In the genomic region with DNA sequence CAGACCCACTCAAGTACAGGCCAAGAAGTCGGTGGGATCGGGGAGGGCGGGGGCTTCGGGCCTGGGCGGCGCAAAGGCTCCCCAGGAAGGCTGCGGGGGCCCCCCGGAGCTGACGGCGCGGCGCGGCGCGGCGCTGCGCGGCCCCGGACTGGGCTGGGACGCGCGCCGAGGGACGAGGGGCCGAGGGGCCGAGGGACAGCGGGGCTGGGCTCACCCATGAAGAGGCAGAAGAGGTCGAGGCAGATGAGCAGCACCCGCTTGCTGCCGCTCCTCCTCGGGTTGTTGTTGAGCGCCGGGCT, we compare ENCODE assay signal across 8 cellular contexts. TPM values are rescaled to one million over a fixed set of nuclear protein-coding genes. Genes with fewer than 3 reads are reported as not detected.
DNase-seq lines count a peak whose midpoint lies in the region; ATAC-seq and TF ChIP-seq lines count a peak whose summit lies in the region.

No MANE protein-coding gene starts in this region.

- H3K9me3 Mint-ChIP-seq in Caco-2 (ENCODE audit: unreplicated experiment) = no peaks in the 10 kb centered on the region

- H4K5ac ChIP-seq in IMR-90 (ENCODE audit: low read depth, low read length) = peak overlapping the region; percentile 16; the same call in 1 of the 2 replicates

- H2BK5ac ChIP-seq in IMR-90 (ENCODE audit: low read depth, low read length, poor library complexity, severe bottlenecking) = peak overlapping the region; percentile 55

- H3K36me3 Mint-ChIP-seq in Caco-2 (ENCODE audit: insufficient read depth, unreplicated experiment) = peaks cover 27% of the 10 kb centered on the region

- peak overlapping the region; percentile 12 to 61; a peak in 2 of 4 replicates for H4K8ac ChIP-seq in IMR-90 (ENCODE audit: low read depth in 2 of 2, low read length in 2 of 2)

- H3K4me3 ChIP-seq in Caco-2 (ENCODE audit: low read depth, low read length) (peak overlapping the region; percentile 76), IMR-90 (ENCODE audit: insufficient read depth, low read depth, low read length) (peak overlapping the region; percentile 81), choroid plexus epithelial cell (ENCODE audit: low read depth, low read length) (peak overlapping the region; percentile 78), mesodermal cell (ENCODE audit: extremely low read depth, insufficient read depth, low read length, poor library complexity, severe bottlenecking) (peak overlapping the region; percentile 80), aorta (ENCODE audit: low read length in 2 of 2) (peak overlapping the region; percentile 51 to 89)

- H2AK5ac ChIP-seq in IMR-90 (ENCODE audit: low read depth, low read length) = no peak overlapping the region; the same call in 1 of the 2 replicates

- CTCF ChIA-PET in Caco-2 (lab: Charles Lee) = interaction anchor here (0.5 to 1.2 kb wide), 4 partner anchors 9 to 887 kb away, joined by 3 to 4 read pairs (median 3); no protein-coding TSS in a partner anchor
- CTCF ChIA-PET in IMR-90 (lab: Yijun Ruan, JAX) = interaction anchor here (0.6 to 1.6 kb wide), 3 partner anchors 463 to 1100 kb away, joined by 3 to 5 read pairs (median 4); no protein-coding TSS in a partner anchor

- no peak overlapping the region for H2BK20ac ChIP-seq in IMR-90 (ENCODE audit: low read depth, low read length)

- H3K4ac ChIP-seq in IMR-90 (ENCODE audit: low read depth, low read length) = peak overlapping the region; percentile 73

- H2BK15ac ChIP-seq in IMR-90 (ENCODE audit: low read depth, low read length) = no peak overlapping the region; the same call in 2 of the 3 replicates

- WGBS in IMR-90 (ENCODE audit: extremely low coverage in 2 of 2, insufficient read length in 1 of 2), 2 experiments = 0% methylated on average over 20 of the region's 33 CpGs; no CpG with 5 or more reads in 1 of the 2 experiments
- 0% methylated on average over 7 to 29 of the region's 33 CpGs for WGBS in mesodermal cell (ENCODE audit: insufficient coverage in 2 of 2), 2 experiments
- 0 to 1% methylated on average over 29 to 33 of the region's 33 CpGs for WGBS in aorta, 2 donors

- peaks cover 11% of the 10 kb centered on the region for H3K4me1 Mint-ChIP-seq in Caco-2 (ENCODE audit: low read depth, unreplicated experiment)

- H3K23ac ChIP-seq in IMR-90 (ENCODE audit: low read depth, low read length) = peak overlapping the region; percentile 99; the same call in 1 of the 2 replicates

- H3K4me3 Mint-ChIP-seq in Caco-2 (ENCODE audit: unreplicated experiment) = peak overlapping the region; percentile 94

- intact Hi-C loops in Caco-2 (cut with micrococcal nuclease; ENCODE audit: unreplicated experiment) = loop anchor here (2.0 to 10.0 kb wide), 6 partner anchors 41 to 164 kb away; no protein-coding TSS in a partner anchor
- intact Hi-C loops in IMR-90 (cut with micrococcal nuclease) = loop anchor here (2.0 to 10.0 kb wide), 9 partner anchors 66 to 854 kb away; no protein-coding TSS in a partner anchor
- intact Hi-C loops in aorta (cut with DNase I) = loop anchor here (5.0 to 10.0 kb wide), 6 partner anchors 164 to 1201 kb away; no protein-coding TSS in a partner anchor

- BruUV-seq in Caco-2 (replicated peaks; lab: Mats Ljungman, UMichigan) (no TSS peak), IMR-90 (replicated peaks; lab: Mats Ljungman, UMichigan) (no TSS peak)

- H3K56ac ChIP-seq in IMR-90 (ENCODE audit: extremely low read depth, insufficient read depth, low read length) = peak overlapping the region; percentile 69

- TF ChIP-seq RAD21 in IMR-90 (IDR thresholded peaks at IDR 0.05; ENCODE audit: low read length) = no peak

- H3K14ac ChIP-seq in IMR-90 (replicated peaks; ENCODE audit: low read depth, low read length) = peak overlapping the region; percentile 92

- H3K27ac Mint-ChIP-seq in Caco-2 (ENCODE audit: unreplicated experiment) = peak overlapping the region; percentile 97

- peak overlapping the region; percentile 12; the same call in 1 of the 2 replicates for H4K91ac ChIP-seq in IMR-90 (ENCODE audit: insufficient read depth, low read depth, low read length)

- peaks cover 26% of the 10 kb centered on the region for H3K4me1 ChIP-seq in Caco-2
- peaks cover 5% of the 10 kb centered on the region for H3K4me1 ChIP-seq in IMR-90 (ENCODE audit: control insufficient read depth, insufficient read depth, low read length)
- peaks cover 4% of the 10 kb centered on the region for H3K4me1 ChIP-seq in mesodermal cell (ENCODE audit: control insufficient read depth, insufficient read depth, low read length, poor library complexity, severe bottlenecking)
- peaks cover 0 to 18% of the 10 kb centered on the region in 2 donors for H3K4me1 ChIP-seq in aorta (ENCODE audit: control insufficient read depth in 1 of 2, insufficient read depth in 2 of 2, low read length in 2 of 2)

- TF ChIP-seq CTCF in Caco-2 (IDR thresholded peaks at IDR 0.05; ENCODE audit: insufficient read depth in 1 of 2, low read depth in 1 of 2, low read length in 1 of 2, severe bottlenecking in 1 of 2, unreplicated experiment in 1 of 2) = no peak
- no peak for TF ChIP-seq CTCF in IMR-90 (conservative IDR thresholded peaks at IDR 0.05; ENCODE audit: low read depth, low read length)
- TF ChIP-seq CTCF in choroid plexus epithelial cell (conservative IDR thresholded peaks at IDR 0.05; ENCODE audit: low read depth, low read length) = no peak

- ATAC-seq in IMR-90 (ENCODE audit: low read depth) (peak; percentile 19), aorta (ENCODE audit: low FRiP score) (peak; percentile 76)

- H3K36me3 ChIP-seq in Caco-2 (ENCODE audit: control insufficient read depth, insufficient read depth, low read length) = no peaks in the 10 kb centered on the region
- H3K36me3 ChIP-seq in IMR-90 (ENCODE audit: control insufficient read depth, insufficient read depth, low read length) = peaks cover 18% of the 10 kb centered on the region
- no peaks in the 10 kb centered on the region for H3K36me3 ChIP-seq in mesodermal cell (ENCODE audit: control insufficient read depth, insufficient read depth, low read length)
- H3K36me3 ChIP-seq in aorta (ENCODE audit: control insufficient read depth in 1 of 2, insufficient read depth in 2 of 2, low read length in 1 of 2) = no peaks in the 10 kb centered on the region

- in situ Hi-C loops in IMR-90 (cut with MboI; ENCODE audit: low sequenced_read_pairs) = loop anchor here (10.0 kb wide), 1 partner anchor 844 kb away; no protein-coding TSS in a partner anchor

- H3K27ac ChIP-seq in IMR-90 (ENCODE audit: insufficient read depth, low read length) (peak overlapping the region; percentile 79), mesodermal cell (ENCODE audit: low read depth, low read length, severe bottlenecking) (peak overlapping the region; percentile 64), aorta (ENCODE audit: low read depth in 1 of 2, low read length in 2 of 2) (peak overlapping the region in 1 of 2 donors; percentile 88)

- H3K27me3 Mint-ChIP-seq in Caco-2 (ENCODE audit: insufficient read depth, unreplicated experiment) = no peaks in the 10 kb centered on the region

- H3K4me2 ChIP-seq in IMR-90 (ENCODE audit: low read depth, low read length) = no peak overlapping the region; the same call in 1 of the 2 replicates

- dilution Hi-C loops in IMR-90 (cut with HindIII; ENCODE audit: low sequenced_read_pairs, unreplicated experiment) = loop anchor here (25.0 kb wide), 1 partner anchor 1291 kb away; no protein-coding TSS in a partner anchor

- peak overlapping the region; percentile 80 for H2AFZ ChIP-seq in IMR-90 (replicated peaks; ENCODE audit: low read length, poor library complexity)

- no peaks in the 10 kb centered on the region for H3K27me3 ChIP-seq in Caco-2 (replicated peaks; ENCODE audit: control insufficient read depth, insufficient read depth, low read length)
- H3K27me3 ChIP-seq in IMR-90 (ENCODE audit: control insufficient read depth, insufficient read depth, low read length) = no peaks in the 10 kb centered on the region
- H3K27me3 ChIP-seq in aorta (ENCODE audit: control insufficient read depth in 1 of 2, insufficient read depth in 2 of 2, low read length in 1 of 2) = no peaks in the 10 kb centered on the region

- POLR2A ChIA-PET in Caco-2 (lab: Charles Lee) (interaction anchor here (1.4 kb wide), 1 partner anchor 9 kb away, joined by 6 read pairs; no protein-coding TSS in a partner anchor), IMR-90 (lab: Charles Lee; ENCODE audit: unreplicated experiment) (no interaction called here)

- no peaks in the 10 kb centered on the region for H3K9me1 ChIP-seq in IMR-90 (ENCODE audit: insufficient read depth, low read length)

- H3K9ac ChIP-seq in IMR-90 (ENCODE audit: low read depth, low read length) = peak overlapping the region; percentile 97

- H2AK9ac ChIP-seq in IMR-90 (replicated peaks; ENCODE audit: low read depth, low read length, poor library complexity) = peak overlapping the region; percentile 91

- peak overlapping the region; percentile 9; the same call in 1 of the 2 replicates for H2BK120ac ChIP-seq in IMR-90 (ENCODE audit: low read depth, low read length)

- no peak for TF ChIP-seq POLR2A in IMR-90 (IDR thresholded peaks at IDR 0.05; ENCODE audit: low read depth, low read length)

- H3K9me3 ChIP-seq in Caco-2 = no peaks in the 10 kb centered on the region
- no peaks in the 10 kb centered on the region for H3K9me3 ChIP-seq in IMR-90 (ENCODE audit: control insufficient read depth, insufficient read depth, low read length)
- H3K9me3 ChIP-seq in mesodermal cell (ENCODE audit: control insufficient read depth, low read length) = no peaks in the 10 kb centered on the region
- no peaks in the 10 kb centered on the region for H3K9me3 ChIP-seq in aorta (ENCODE audit: control insufficient read depth, low read length)

- H3K18ac ChIP-seq in IMR-90 (ENCODE audit: low read depth, low read length) = peak overlapping the region; percentile 35

- DNase-seq in Caco-2 = no peak
- DNase-seq in IMR-90 = no peak
- DNase-seq in choroid plexus epithelial cell (ENCODE audit: low read depth) = no peak
- no peak for DNase-seq in aorta
- no peak for DNase-seq in NAMALWA (ENCODE audit: low spot score)
- DNase-seq in NCI-H1436 treated with DMSO at 0.1 percent for 48 hours (lab: John Stamatoyannopoulos, UW) = no peak
- DNase-seq in NOMO-1 treated with dmso at 0.1 percent for 144 hours (lab: John Stamatoyannopoulos, UW; ENCODE audit: unreplicated experiment) = no peak

- peaks cover 47% of the 10 kb centered on the region for H4K20me1 ChIP-seq in IMR-90 (ENCODE audit: insufficient read depth, low read length)

- peaks cover 15 to 39% of the 10 kb centered on the region in 2 experiments for H3K79me1 ChIP-seq in IMR-90 (ENCODE audit: low read depth in 1 of 2, low read length in 2 of 2)

TF ChIP-seq in IMR-90, 13 proteins besides CTCF, POLR2A, EP300 and RAD21 (continues in another document):
- TF ChIP-seq BHLHE40 (IDR thresholded peaks at IDR 0.05; ENCODE audit: low read depth, low read length) = no peak
- TF ChIP-seq RFX5 (IDR thresholded peaks at IDR 0.05; ENCODE audit: low read depth, low read length) = no peak
- no peak for TF ChIP-seq CEBPB (IDR thresholded peaks at IDR 0.05; ENCODE audit: low read depth, low read length)

RNA-seq across cellular contexts. Expression of gene PLPP3, which starts 0.8 kb away (rescaled TPM):
- total RNA-seq in Caco-2 (2022) = 39.2 and 41.0 TPM in 2 replicates
- total RNA-seq in IMR-90 (2012; rRNA removed) = 46.4 and 56.6 TPM in 2 replicates
- polyA plus RNA-seq in IMR-90 (2012; rRNA removed) = 49.9 and 52.1 TPM in 2 replicates
- 32.9 and 56.4 TPM in 2 replicates for polyA plus RNA-seq in IMR-90 (2012; cell fraction: cytosol; rRNA removed)
- polyA plus RNA-seq in IMR-90 (2012; cell fraction: nucleus; rRNA removed; ENCODE audit: low replicate concordance) = 37.9 and 66.1 TPM in 2 replicates
- 16.4 TPM for polyA plus RNA-seq in mesodermal cell (2013, experiment 1 of 2)
- polyA plus RNA-seq in mesodermal cell (2013, experiment 2 of 2) = 17.8 TPM
- total RNA-seq in aorta = 100 to 1,000 TPM in 1 of 2 donors, 10 to 100 TPM in 1; 76.2 to 112 TPM
- polyA plus RNA-seq in aorta = 100 to 1,000 TPM in 1 of 2 donors, 10 to 100 TPM in 1; 19.0 to 114 TPM
